8 cellular contexts compared by ENCODE assay signal in the genomic region with DNA sequence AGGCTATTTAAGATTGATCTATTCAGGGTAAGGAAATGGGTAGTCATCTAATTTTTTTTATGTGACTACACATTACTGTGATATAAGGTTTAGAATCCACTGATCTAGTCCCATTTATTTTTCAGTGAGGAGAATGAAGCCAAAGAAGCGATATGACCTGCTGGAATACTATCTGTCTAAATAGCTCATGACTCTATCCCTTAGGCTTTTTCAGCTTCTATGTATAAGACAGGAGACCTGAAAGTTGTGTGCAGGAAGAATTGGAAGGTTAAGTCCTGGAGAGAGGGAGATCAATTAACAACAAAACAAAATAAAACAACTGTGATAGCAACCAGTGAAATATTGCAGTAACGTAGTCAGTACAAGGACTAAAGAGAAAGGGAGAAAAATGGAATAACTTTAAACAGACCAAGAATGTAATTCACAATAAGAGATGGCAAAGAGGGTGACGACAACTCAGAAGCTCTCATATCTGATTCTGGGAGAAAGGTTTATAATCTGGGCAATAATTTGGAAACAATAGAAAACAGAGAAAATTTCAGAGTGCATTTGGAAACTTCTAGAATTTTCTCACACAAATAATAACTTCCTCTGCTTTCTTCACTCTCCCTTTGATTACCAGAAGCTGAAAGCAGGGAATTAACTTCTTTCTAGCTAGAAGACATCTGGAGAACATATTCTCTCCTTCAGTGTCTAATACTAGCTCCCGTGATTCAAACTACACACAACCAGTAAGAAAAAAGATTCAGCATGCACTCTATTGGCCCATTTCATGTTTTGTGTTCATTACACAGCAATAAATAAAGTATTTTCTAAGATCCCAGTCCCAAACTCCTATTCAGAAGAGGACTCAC.
DNase-seq lines count a peak whose midpoint lies in the region; ATAC-seq and TF ChIP-seq lines count a peak whose summit lies in the region.

No MANE protein-coding gene starts in this region.

- peak overlapping the region; percentile 43 for H3K4me3 ChIP-seq in parathyroid adenoma (ENCODE audit: low read depth, low read length)

- TF ChIP-seq CTCF in parathyroid adenoma (IDR thresholded peaks at IDR 0.05), result no peak
- no peak for TF ChIP-seq CTCF in GM13977 (IDR thresholded peaks at IDR 0.05; ENCODE audit: extremely low read depth, insufficient read depth, missing control alignments)

- H3K4me1 ChIP-seq in parathyroid adenoma, result no peaks in the 10 kb centered on the region

- H3K27me3 ChIP-seq in parathyroid adenoma (ENCODE audit: control insufficient read depth, insufficient read depth, low read length), result no peaks in the 10 kb centered on the region

- no peaks in the 10 kb centered on the region for H3K79me2 ChIP-seq in parathyroid adenoma

- peak overlapping the region; percentile 25 for H2AFZ ChIP-seq in parathyroid adenoma

- H3K4me2 ChIP-seq in parathyroid adenoma (ENCODE audit: low read length), result peak overlapping the region; percentile 17

- H3K9ac ChIP-seq in parathyroid adenoma, result no peak overlapping the region

- DNase-seq in central memory CD8-positive, alpha-beta T cell (ENCODE audit: low spot score in 2 of 2), result no peak
- DNase-seq in NCI-H1694 treated with DMSO at 0.1 percent for 48 hours (lab: John Stamatoyannopoulos, UW) (no peak), NCI-H2171 (lab: John Stamatoyannopoulos, UW) (no peak), GM19238 (ENCODE audit: insufficient read length, low spot score) (no peak), GM13977 (ENCODE audit: low spot score) (no peak)

- H3K27ac ChIP-seq in parathyroid adenoma, result peak overlapping the region; percentile 50

- in situ Hi-C loops in GM13977 (cut with MboI; ENCODE audit: low pct_unique_long_range_greater_than_20kb, low sequenced_read_pairs, unreplicated experiment), result no loop called here

- no peaks in the 10 kb centered on the region for H3K9me3 Mint-ChIP-seq in central memory CD8-positive, alpha-beta T cell

- peak overlapping the region; percentile 81 for H3K4me3 Mint-ChIP-seq in central memory CD8-positive, alpha-beta T cell

- peaks cover 64% of the 10 kb centered on the region for H3K4me1 Mint-ChIP-seq in central memory CD8-positive, alpha-beta T cell

- no peaks in the 10 kb centered on the region for H3K27me3 Mint-ChIP-seq in central memory CD8-positive, alpha-beta T cell

- no peaks in the 10 kb centered on the region for H3K36me3 ChIP-seq in parathyroid adenoma (ENCODE audit: control insufficient read depth, insufficient read depth, low read length)

- H3K9me3 ChIP-seq in parathyroid adenoma (ENCODE audit: control insufficient read depth, low read length), result no peaks in the 10 kb centered on the region

- peak overlapping the region; percentile 97 for H3K27ac Mint-ChIP-seq in central memory CD8-positive, alpha-beta T cell (ENCODE audit: low read depth)

- H3K36me3 Mint-ChIP-seq in central memory CD8-positive, alpha-beta T cell (ENCODE audit: insufficient read depth), result peaks cover 6% of the 10 kb centered on the region

- ATAC-seq in GM18498 (IDR thresholded peaks at IDR 0.05; ENCODE audit: unreplicated experiment), result peak; percentile 34
- ATAC-seq in HG02981 (IDR thresholded peaks at IDR 0.05; ENCODE audit: unreplicated experiment), result peak; percentile 17
- ATAC-seq in central memory CD8-positive, alpha-beta T cell (replicated peaks; ENCODE audit: extremely low read depth, poor library complexity, severe bottlenecking), result peak; percentile 24
